In the genomic region with DNA sequence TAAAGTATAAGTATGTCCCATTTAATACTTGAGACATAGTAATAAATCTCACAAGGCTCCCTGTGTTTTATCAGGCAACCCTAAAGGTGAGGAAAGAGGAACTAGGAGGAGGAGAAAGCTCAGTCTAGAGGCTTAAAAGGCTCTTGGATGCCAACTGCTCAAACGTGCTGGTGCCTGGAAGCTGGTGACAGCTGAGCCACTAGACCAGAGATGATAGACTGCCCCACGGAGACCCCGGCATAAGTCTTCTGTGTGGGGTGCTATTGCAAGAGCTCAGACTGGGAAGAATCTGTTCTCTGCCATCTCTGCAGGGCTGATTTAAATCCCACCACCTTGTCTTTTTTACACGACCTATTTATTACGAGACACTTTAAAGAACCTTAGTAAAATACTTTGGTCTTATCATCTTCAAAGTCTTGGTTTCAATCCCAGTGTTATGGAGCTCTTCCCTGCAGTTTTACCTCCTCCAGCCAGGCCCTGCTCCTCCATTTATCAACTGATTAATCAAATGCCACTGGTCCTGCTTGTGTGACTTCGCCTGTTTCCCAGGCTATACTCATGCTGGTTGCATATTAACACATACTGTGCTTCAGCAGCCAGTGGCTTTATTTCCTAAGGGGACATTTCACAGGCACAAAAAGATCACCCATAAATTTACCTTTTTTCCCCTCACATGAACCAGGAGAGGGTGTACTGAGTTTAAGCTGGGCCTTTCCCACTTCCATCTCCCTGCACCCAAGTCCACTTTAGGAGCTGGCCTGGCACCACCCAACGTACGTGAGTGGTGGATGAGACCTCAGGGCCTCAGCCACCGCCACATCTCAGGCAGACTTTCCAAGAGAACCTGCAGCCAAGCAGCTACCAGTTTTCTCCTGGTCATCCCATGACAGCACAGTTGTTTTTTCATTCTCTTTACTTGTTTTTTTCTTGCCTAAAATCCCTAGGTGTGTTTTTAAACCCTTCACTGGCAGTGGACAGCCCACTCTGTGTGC, we compare ENCODE assay signal across 21 cellular contexts. TPM values are rescaled to one million over a fixed set of nuclear protein-coding genes. Genes with fewer than 3 reads are reported as not detected.
A peak's percentile ranks its signal among the peaks of the same experiment; 100 is the strongest.
DNase-seq lines count a peak whose midpoint lies in the region; ATAC-seq and TF ChIP-seq lines count a peak whose summit lies in the region.
"Had no signal": no experiment of that assay in that cellular context is flagged by ENCODE, and none has a peak within 500 bp of the region (broad histone marks: within the 10 kb centered on the region; RNA-seq: fewer than 3 reads in every experiment).

No MANE protein-coding gene starts in this region.

- H3K4me3 Mint-ChIP-seq in chondrocyte (ENCODE audit: unreplicated experiment) (no peak overlapping the region), mesothelial cell of epicardium (no peak overlapping the region)
- H3K4me3 Mint-ChIP-seq: natural killer cell; T-helper 2 cell treated with Interferon-gamma antibody and Interleukin-4, amounts not matched to agents 5 μg/mL and 100 μg/mL, for 36 hours had no signal

- H3K27ac ChIP-seq in aorta (ENCODE audit: low read depth in 1 of 2, low read length in 2 of 2), result no peak overlapping the region
- H3K27ac ChIP-seq in SJCRH30, result no peak overlapping the region
- H3K27ac ChIP-seq: ascending aorta, gastrocnemius medialis, psoas muscle, spleen had no signal

- H3K4me1 Mint-ChIP-seq in chondrocyte (ENCODE audit: low read depth), result peaks cover 15% of the 10 kb centered on the region
- peaks cover 27% of the 10 kb centered on the region for H3K4me1 Mint-ChIP-seq in mesothelial cell of epicardium

- H3K4me3 ChIP-seq in aorta (ENCODE audit: low read length in 2 of 2), result no peak overlapping the region
- H3K4me3 ChIP-seq in SJCRH30, result no peak overlapping the region
- H3K4me3 ChIP-seq: gastrocnemius medialis, psoas muscle, spleen had no signal

- 78% methylated on average over 9 of the region's 9 CpGs for WGBS in aorta, 2 donors

- intact Hi-C loops in aorta (cut with DNase I), result no loop called here

- H3K4me1 ChIP-seq in aorta (ENCODE audit: control insufficient read depth in 1 of 2, insufficient read depth in 2 of 2, low read length in 2 of 2) (no peaks in the 10 kb centered on the region), SJCRH30 (no peaks in the 10 kb centered on the region)
- H3K4me1 ChIP-seq: gastrocnemius medialis, psoas muscle had no signal

- TF ChIP-seq CTCF in chondrocyte (IDR thresholded peaks at IDR 0.05) (no peak), mesothelial cell of epicardium (IDR thresholded peaks at IDR 0.05; ENCODE audit: unreplicated experiment) (no peak)

- no peaks in the 10 kb centered on the region for H3K9me3 ChIP-seq in aorta (ENCODE audit: control insufficient read depth, low read length)
- no peaks in the 10 kb centered on the region for H3K9me3 ChIP-seq in SJCRH30 (replicated peaks)
- H3K9me3 ChIP-seq: ascending aorta, gastrocnemius medialis, psoas muscle, SJSA1, spleen had no signal

- DNase-seq in NCI-H82 (lab: John Stamatoyannopoulos, UW) (peak; percentile 13), NCI-H82 treated with DMSO at 0.1 percent for 48 hours (lab: John Stamatoyannopoulos, UW; ENCODE audit: unreplicated experiment) (no peak), chondrocyte (ENCODE audit: low spot score) (no peak), mesothelial cell of epicardium (ENCODE audit: low spot score in 2 of 2, unreplicated experiment in 2 of 2) (no peak), aorta (no peak), SJCRH30 (no peak), DMS79 (lab: John Stamatoyannopoulos, UW) (no peak)
- DNase-seq: activated naive CD4-positive, alpha-beta T cell; gastrocnemius medialis; H7; natural killer cell; NCI-H510A; psoas muscle; spleen had no signal

- H3K27ac Mint-ChIP-seq in chondrocyte (ENCODE audit: unreplicated experiment), result peak overlapping the region; percentile 86
- peak overlapping the region; percentile 87 for H3K27ac Mint-ChIP-seq in mesothelial cell of epicardium
- H3K27ac Mint-ChIP-seq: CD14-positive monocyte; natural killer cell; T-helper 2 cell treated with Interferon-gamma antibody and Interleukin-4, amounts not matched to agents 5 μg/mL and 100 μg/mL, for 36 hours had no signal

- H3K9me3 Mint-ChIP-seq in chondrocyte (ENCODE audit: low read depth) (no peaks in the 10 kb centered on the region), mesothelial cell of epicardium (no peaks in the 10 kb centered on the region)
- H3K9me3 Mint-ChIP-seq: CD14-positive monocyte; natural killer cell; T-helper 2 cell treated with Interferon-gamma antibody and Interleukin-4, amounts not matched to agents 5 μg/mL and 100 μg/mL, for 36 hours had no signal

- H3K27me3 ChIP-seq in aorta (ENCODE audit: control insufficient read depth in 1 of 2, insufficient read depth in 2 of 2, low read length in 1 of 2) (no peaks in the 10 kb centered on the region), SJCRH30 (peaks cover 8% of the 10 kb centered on the region)
- H3K27me3 ChIP-seq: ascending aorta, SJSA1 had no signal

- H3K36me3 ChIP-seq in aorta (ENCODE audit: control insufficient read depth in 1 of 2, insufficient read depth in 2 of 2, low read length in 1 of 2), result no peaks in the 10 kb centered on the region
- H3K36me3 ChIP-seq in SJCRH30, result no peaks in the 10 kb centered on the region
- H3K36me3 ChIP-seq: ascending aorta, gastrocnemius medialis, SJSA1, spleen had no signal

- ATAC-seq in aorta (ENCODE audit: low FRiP score) (peak; percentile 9), HG03342 (IDR thresholded peaks at IDR 0.05; ENCODE audit: unreplicated experiment) (no peak)

- H3K27me3 Mint-ChIP-seq in chondrocyte (ENCODE audit: low read depth) (peaks cover 8% of the 10 kb centered on the region), mesothelial cell of epicardium (ENCODE audit: low read depth) (peaks cover 7% of the 10 kb centered on the region)

- no peaks in the 10 kb centered on the region for H3K36me3 Mint-ChIP-seq in chondrocyte (ENCODE audit: low read depth)
- no peaks in the 10 kb centered on the region for H3K36me3 Mint-ChIP-seq in mesothelial cell of epicardium
- H3K36me3 Mint-ChIP-seq: CD14-positive monocyte, natural killer cell had no signal

RNA-seq across cellular contexts. Expression of gene ATP12A, which starts 7.8 kb away (rescaled TPM):
- total RNA-seq in chondrocyte (not detected in 3 replicates), mesothelial cell of epicardium (0.80 to 1.3 TPM (median 1.1 TPM) in 3 replicates), aorta (not detected)
- under 1 TPM in 1 of 2 donors, not detected in 1; 0.38 TPM for polyA plus RNA-seq in aorta
- total RNA-seq in SJCRH30 (2014; rRNA removed; shearing (Covaris generic)), result 0.06 TPM in 1 of 2 replicates, not detected in the other
- total RNA-seq: ascending aorta, endothelial cell of umbilical vein, gastrocnemius medialis, natural killer cell, psoas muscle, SJSA1, spleen had no signal
- polyA plus RNA-seq: CD14-positive monocyte, endothelial cell of umbilical vein, liver, psoas muscle, spleen had no signal
